Comparison of ENCODE assay signal across 18 cellular contexts in the genomic region with DNA sequence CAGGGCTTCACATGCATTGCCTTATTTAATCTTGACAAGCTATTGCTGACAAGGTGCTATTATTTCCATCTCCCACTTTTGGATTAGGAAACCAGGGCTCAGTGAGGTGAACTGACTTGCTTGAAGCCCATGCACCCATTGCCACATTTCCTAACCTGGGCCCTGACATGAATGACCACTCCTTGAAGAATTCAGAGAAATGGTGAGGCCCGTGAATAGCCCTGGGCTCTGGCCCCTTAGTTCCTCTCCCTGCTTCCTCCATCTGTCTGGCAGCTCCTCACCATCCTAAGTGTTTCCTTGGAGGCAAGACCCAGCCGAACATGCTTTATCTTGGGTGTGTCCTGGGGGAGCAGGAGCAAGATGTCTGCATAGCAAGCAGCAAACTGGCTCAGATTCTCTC. TPM values are rescaled to one million over a fixed set of nuclear protein-coding genes. Genes with fewer than 3 reads are reported as not detected.
DNase-seq lines count a peak whose midpoint lies in the region; ATAC-seq and TF ChIP-seq lines count a peak whose summit lies in the region.
"Had no signal": no experiment of that assay in that cellular context is flagged by ENCODE, and none has a peak within 500 bp of the region (broad histone marks: within the 10 kb centered on the region; RNA-seq: fewer than 3 reads in every experiment).

No MANE protein-coding gene starts in this region.

- no CpG with 5 or more reads among the region's 2 CpGs for WGBS in mesendoderm (ENCODE audit: extremely low coverage, insufficient coverage, low lambda C conversion rate)
- WGBS in spleen, 5 donors: 46 to 69% (median 54%) methylated on average over 2 of the region's 2 CpGs

- H3K27ac ChIP-seq in mesendoderm (ENCODE audit: low read depth, low read length): no peak overlapping the region
- no peak overlapping the region for H3K27ac ChIP-seq in spleen
- no peak overlapping the region for H3K27ac ChIP-seq in PC-9
- H3K27ac ChIP-seq: BLaER1 treated with 17β-estradiol and CSF1 and Interleukin-3, amounts not matched to agents 10 nM and 100 nM; GM23248 had no signal

- no peak overlapping the region for H2BK15ac ChIP-seq in mesendoderm (replicated peaks; ENCODE audit: low read depth)

- no peak overlapping the region for H3K56ac ChIP-seq in mesendoderm (ENCODE audit: low read length)

- ATAC-seq in T-helper 17 cell: no peak
- ATAC-seq: CD8-positive, alpha-beta T cell; HepG2 had no signal

- no peak overlapping the region for H2BK120ac ChIP-seq in mesendoderm (ENCODE audit: low read depth, low read length)

- no peaks in the 10 kb centered on the region for H3K36me3 Mint-ChIP-seq in T-helper 17 cell (ENCODE audit: low read depth)
- H3K36me3 Mint-ChIP-seq in chondrocyte (ENCODE audit: low read depth): no peaks in the 10 kb centered on the region
- H3K36me3 Mint-ChIP-seq: CD8-positive, alpha-beta T cell had no signal

- H4K5ac ChIP-seq in mesendoderm (ENCODE audit: low read length): no peak overlapping the region

- DNase-seq in T-helper 17 cell (no peak), chondrocyte (ENCODE audit: low spot score) (peak; percentile 4), mesendoderm (peak; percentile 18), spleen (peak; percentile 15), PC-9 (no peak)
- DNase-seq in activated CD4-positive, alpha-beta T cell treated with anti-CD3 and anti-CD28 coated beads, Interleukin-2, amount 50 U/mL, for 4 hours: no peak
- DNase-seq in stimulated activated naive CD4-positive, alpha-beta T cell (lab: John Stamatoyannopoulos, UW): no peak
- DNase-seq: Calu3; CD8-positive, alpha-beta T cell; DMS 273 treated with DMSO at 0.1 percent for 48 hours; DMS53; DND-41; EL; GM23248 had no signal

- H3K79me2 ChIP-seq in mesendoderm (ENCODE audit: control insufficient read depth, insufficient read depth, low read length) (no peaks in the 10 kb centered on the region), PC-9 (ENCODE audit: low read depth) (no peaks in the 10 kb centered on the region)

- BruUV-seq in PC-9 (replicated peaks; lab: Mats Ljungman, UMichigan): no TSS peak

- H3F3A ChIP-seq in PC-9 (ENCODE audit: insufficient read depth, low read depth): no peaks in the 10 kb centered on the region

- peaks cover 47% of the 10 kb centered on the region for H3K27me3 Mint-ChIP-seq in T-helper 17 cell
- peaks cover 2% of the 10 kb centered on the region for H3K27me3 Mint-ChIP-seq in chondrocyte (ENCODE audit: low read depth)

- H3K4me3 ChIP-seq in mesendoderm (ENCODE audit: low read length) (no peak overlapping the region), spleen (no peak overlapping the region), PC-9 (no peak overlapping the region)
- H3K4me3 ChIP-seq: BLaER1 treated with 17β-estradiol and CSF1 and Interleukin-3, amounts not matched to agents 10 nM and 100 nM; GM23248; HAP-1 had no signal

- no peaks in the 10 kb centered on the region for H3K79me1 ChIP-seq in mesendoderm (ENCODE audit: low read length)

- H3K4me1 Mint-ChIP-seq in T-helper 17 cell: no peaks in the 10 kb centered on the region
- peaks cover 14% of the 10 kb centered on the region for H3K4me1 Mint-ChIP-seq in chondrocyte (ENCODE audit: low read depth)
- H3K4me1 Mint-ChIP-seq: B cell had no signal

- CTCF ChIA-PET in PC-9 (lab: Charles Lee): no interaction called here

- intact Hi-C loops in spleen (cut with DNase I; ENCODE audit: low total_unique reads) (no loop called here), PC-9 (cut with micrococcal nuclease; ENCODE audit: unreplicated experiment) (no loop called here)

- no peak overlapping the region for H2BK5ac ChIP-seq in mesendoderm (ENCODE audit: low read length)

- no peaks in the 10 kb centered on the region for H3K9me3 ChIP-seq in T-helper 17 cell (ENCODE audit: control insufficient read depth, low read length, poor library complexity, severe bottlenecking)
- peaks cover 0 to 13% (median 0%) of the 10 kb centered on the region in 8 donors for H3K9me3 ChIP-seq in spleen
- H3K9me3 ChIP-seq in PC-9 (ENCODE audit: insufficient read depth, low read depth): no peaks in the 10 kb centered on the region
- H3K9me3 ChIP-seq: HAP-1 had no signal

- POLR2A ChIA-PET in PC-9 (lab: Charles Lee; ENCODE audit: unreplicated experiment): no interaction called here

- H3K4ac ChIP-seq in mesendoderm (ENCODE audit: low read depth, low read length): no peak overlapping the region

- H3K27ac Mint-ChIP-seq in T-helper 17 cell: peak overlapping the region; percentile 24
- H3K27ac Mint-ChIP-seq in chondrocyte (ENCODE audit: unreplicated experiment): no peak overlapping the region
- H3K27ac Mint-ChIP-seq: B cell; CD8-positive, alpha-beta T cell had no signal

- no peaks in the 10 kb centered on the region for H3K9me2 ChIP-seq in PC-9 (ENCODE audit: insufficient read depth)

- H3K4me1 ChIP-seq in mesendoderm (ENCODE audit: control insufficient read depth, low read depth, low read length) (peaks cover 3% of the 10 kb centered on the region), spleen (no peaks in the 10 kb centered on the region), PC-9 (replicated peaks; ENCODE audit: insufficient read depth) (no peaks in the 10 kb centered on the region)
- H3K4me1 ChIP-seq: HAP-1 had no signal

- H2AFZ ChIP-seq in PC-9: no peak overlapping the region
- H2AFZ ChIP-seq: GM23248 had no signal

- no peaks in the 10 kb centered on the region for H3K27me3 ChIP-seq in mesendoderm (ENCODE audit: insufficient read depth, low read length, poor library complexity)
- H3K27me3 ChIP-seq in spleen (replicated peaks in 1 of 7): peaks cover 0 to 58% (median 0%) of the 10 kb centered on the region in 7 donors
- H3K27me3 ChIP-seq in PC-9 (ENCODE audit: insufficient read depth, low read depth): peaks cover 99% of the 10 kb centered on the region
- H3K27me3 ChIP-seq: BLaER1 treated with 17β-estradiol and CSF1 and Interleukin-3, amounts not matched to agents 10 nM and 100 nM had no signal

- H3K4me2 ChIP-seq in mesendoderm (ENCODE audit: low read length): no peak overlapping the region
- H3K4me2 ChIP-seq in PC-9: no peak overlapping the region
- H3K4me2 ChIP-seq: BLaER1 treated with 17β-estradiol and CSF1 and Interleukin-3, amounts not matched to agents 10 nM and 100 nM had no signal

- H4K20me1 ChIP-seq in PC-9 (ENCODE audit: insufficient read depth): no peaks in the 10 kb centered on the region

- H3K18ac ChIP-seq in mesendoderm (ENCODE audit: low read length): no peak overlapping the region

- H3K23ac ChIP-seq in mesendoderm (ENCODE audit: low read length): no peak overlapping the region

- H4K8ac ChIP-seq in mesendoderm (ENCODE audit: low read depth, low read length): no peak overlapping the region

- no peak for TF ChIP-seq CTCF in chondrocyte (IDR thresholded peaks at IDR 0.05)
- no peak for TF ChIP-seq CTCF in spleen (IDR thresholded peaks at IDR 0.05 in 8 of 11, conservative IDR thresholded peaks at IDR 0.05 in 3 of 11)
- TF ChIP-seq CTCF in PC-9 (conservative IDR thresholded peaks at IDR 0.05): no peak

- H3K9me3 Mint-ChIP-seq in chondrocyte (ENCODE audit: low read depth): no peaks in the 10 kb centered on the region
- H3K9me3 Mint-ChIP-seq: CD8-positive, alpha-beta T cell had no signal

- no peak overlapping the region for H3K9ac ChIP-seq in mesendoderm (ENCODE audit: low read length)
- H3K9ac ChIP-seq: BLaER1 treated with 17β-estradiol and CSF1 and Interleukin-3, amounts not matched to agents 10 nM and 100 nM; GM23248 had no signal

- H3K4me3 Mint-ChIP-seq in T-helper 17 cell (no peak overlapping the region), chondrocyte (ENCODE audit: unreplicated experiment) (no peak overlapping the region)
- H3K4me3 Mint-ChIP-seq: B cell; CD8-positive, alpha-beta T cell had no signal

- H2AK5ac ChIP-seq in mesendoderm (ENCODE audit: low read length): no peak overlapping the region

- H3K36me3 ChIP-seq in mesendoderm (ENCODE audit: control insufficient read depth, insufficient read depth, low read length) (no peaks in the 10 kb centered on the region), spleen (no peaks in the 10 kb centered on the region), PC-9 (ENCODE audit: low read depth) (no peaks in the 10 kb centered on the region)
- H3K36me3 ChIP-seq: BLaER1 treated with 17β-estradiol and CSF1 and Interleukin-3, amounts not matched to agents 10 nM and 100 nM; HAP-1 had no signal

- TF ChIP-seq POLR2A in spleen (IDR thresholded peaks at IDR 0.05): no peak

RNA-seq across cellular contexts. Expression of gene NECTIN1, which starts 56.1 kb away (rescaled TPM):
- total RNA-seq in T-helper 17 cell: 1 to 10 TPM; 5.2 to 5.3 TPM
- total RNA-seq in chondrocyte: 9.1 to 10.3 TPM (median 9.7 TPM) in 3 replicates
- polyA plus RNA-seq in mesendoderm (2013, experiment 1 of 2): 30.2 TPM
- polyA plus RNA-seq in mesendoderm (2013, experiment 2 of 2): 30.5 TPM
- 10 to 100 TPM in 1 of 7 donors, 1 to 10 TPM in 6; 4.6 to 16.2 (median 7.7) TPM for total RNA-seq in spleen
- 1 to 10 TPM in 2 of 3 donors, under 1 TPM in 1; 0.67 to 2.3 (median 1.1) TPM for polyA plus RNA-seq in spleen
- 17.6 and 21.5 TPM in 2 replicates for total RNA-seq in PC-9 (2021)

Comparison
In these comparisons a context has a peak if more than half of its experiments do, and no peak if none do; other contexts are left out.
1. DNase-seq: peak in chondrocyte (single experiment), mesendoderm (single experiment) and spleen (single experiment); none in T-helper 17 cell (0 of 3), activated CD4-positive, alpha-beta T cell treated with anti-CD3 and anti-CD28 coated beads, Interleukin-2, amount 50 U/mL, for 4 hours (0 of 2), stimulated activated naive CD4-positive, alpha-beta T cell (0 of 6) and PC-9 (0 of 2).